ENCODE assay signal across 8 cellular contexts in genomic region chr2:61764035-61764800, GRCh38.
A peak's percentile ranks its signal among the peaks of the same experiment; 100 is the strongest.
DNase-seq lines count a peak whose midpoint lies in the region; ATAC-seq, FAIRE-seq and TF ChIP-seq lines count a peak whose summit lies in the region.

No MANE protein-coding gene starts in this region.

- intact Hi-C loops in kidney (cut with DNase I) = no loop called here

- TF ChIP-seq POLR2A in GM19193 (IDR thresholded peaks at IDR 0.05; ENCODE audit: extremely low read depth, insufficient read depth, insufficient read length) = peak; percentile 83

- H3K9ac ChIP-seq in kidney (ENCODE audit: low read length in 2 of 2) = peak overlapping the region; percentile 88 to 98

- FAIRE-seq in kidney (lab: Jason Lieb, UNC) = peak; percentile 78

- H3K27ac ChIP-seq in kidney (ENCODE audit: low read depth in 2 of 2, low read length in 2 of 2) = peak overlapping the region; percentile 100

- H3K4me1 ChIP-seq in kidney (ENCODE audit: control insufficient read depth in 1 of 2, insufficient read depth in 1 of 2, low read depth in 1 of 2, low read length in 2 of 2) = no peaks in the 10 kb centered on the region

- H3K9me3 ChIP-seq in kidney (ENCODE audit: control insufficient read depth in 1 of 2, low read length in 2 of 2) = peaks cover 0 to 4% of the 10 kb centered on the region in 2 donors

- TF ChIP-seq CTCF in kidney (IDR thresholded peaks at IDR 0.05; ENCODE audit: borderline replicate concordance, extremely low read depth, insufficient read depth) = peak; percentile 2

- peak; percentile 99 for ATAC-seq in HG03432 (IDR thresholded peaks at IDR 0.05; ENCODE audit: unreplicated experiment)

- no peaks in the 10 kb centered on the region for H3K36me3 ChIP-seq in kidney (ENCODE audit: control insufficient read depth in 1 of 2, insufficient read depth in 2 of 2, low read length in 2 of 2)

- DNase-seq in Ammon's horn (ENCODE audit: low spot score) = peak; percentile 99
- DNase-seq in NCI-H460 (ENCODE audit: extremely low read depth, low read depth) = peak; percentile 99
- peak; percentile 94 for DNase-seq in activated CD4-positive, alpha-beta T cell treated with anti-CD3 and anti-CD28 coated beads for 1 hour
- DNase-seq in cerebellum (ENCODE audit: low spot score) = peak; percentile 94
- peak; percentile 99 for DNase-seq in kidney
- peak; percentile 92 to 94 for DNase-seq in stimulated activated CD4-positive, alpha-beta T cell treated with anti-CD3 and anti-CD28 coated beads, Interleukin-15, amount 100 ng/mL, for 1 hour (ENCODE audit: low read depth in 1 of 2, low spot score in 1 of 2)

- peak overlapping the region; percentile 93 to 98 for H3K4me3 ChIP-seq in kidney (ENCODE audit: low read length in 2 of 2)

Comparison
In these comparisons a context has a peak if more than half of its experiments do, and no peak if none do; other contexts are left out.
1. Peak in every context shown above with its lines: DNase-seq, ATAC-seq, H3K4me3 ChIP-seq and H3K27ac ChIP-seq.